ENCODE assay signal across 9 cellular contexts in the genomic region with DNA sequence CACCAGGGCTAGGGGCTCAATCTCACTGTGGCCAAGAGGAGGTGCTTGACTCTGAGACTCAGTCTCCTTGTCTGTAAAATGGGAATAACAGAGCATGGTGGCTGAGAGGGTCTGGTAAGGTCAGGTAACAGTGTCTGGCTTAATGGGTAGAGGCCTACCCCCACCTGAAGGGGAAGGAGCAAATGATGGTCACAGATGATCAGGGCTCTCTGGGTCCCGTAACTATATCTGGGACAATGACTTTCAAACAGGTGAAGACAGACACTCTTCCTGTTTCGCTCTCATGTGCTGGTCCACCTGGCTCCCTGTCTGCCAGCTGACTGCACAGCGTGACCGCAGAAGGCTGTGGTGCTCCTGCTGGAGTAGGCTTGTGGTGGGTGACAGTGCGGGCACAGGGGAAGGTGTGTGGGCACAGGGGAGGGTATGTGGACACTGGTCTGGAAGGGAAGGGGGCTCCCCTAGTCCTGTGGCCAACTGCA. TPM values are rescaled to one million over a fixed set of nuclear protein-coding genes. Genes with fewer than 3 reads are reported as not detected.
DNase-seq lines count a peak whose midpoint lies in the region; ATAC-seq, FAIRE-seq and TF ChIP-seq lines count a peak whose summit lies in the region.
"Had no signal": no experiment of that assay in that cellular context is flagged by ENCODE, and none has a peak within 500 bp of the region (broad histone marks: within the 10 kb centered on the region; RNA-seq: fewer than 3 reads in every experiment).

No MANE protein-coding gene starts in this region.

- 96% methylated on average over 5 of the region's 5 CpGs for WGBS in HepG2 (ENCODE audit: low lambda C conversion rate)
- WGBS in right lobe of liver (ENCODE audit: insufficient coverage, low coverage, low lambda C conversion rate, missing lambda C conversion rate): 77% methylated on average over 3 of the region's 5 CpGs
- 86% methylated on average over 5 of the region's 5 CpGs; no CpG with 5 or more reads in 1 of the 2 experiments for WGBS in H1 (ENCODE audit: extremely low coverage in 1 of 2, insufficient coverage in 1 of 2, insufficient read length in 1 of 2, insufficient replicate concordance in 2 of 2, low coverage in 1 of 2, low lambda C conversion rate in 2 of 2, missing lambda C conversion rate in 1 of 2), 2 experiments

- H3K27me3 ChIP-seq in HepG2 (ENCODE audit: control insufficient read depth in 1 of 2, insufficient read depth in 2 of 2, low read length in 2 of 2) (peaks cover 9 to 45% of the 10 kb centered on the region in 2 experiments), right lobe of liver (peaks cover 3 to 6% of the 10 kb centered on the region in 2 donors), H1 (replicated peaks in 1 of 4; ENCODE audit: control insufficient read depth in 3 of 4, extremely low read depth in 1 of 4, insufficient read depth in 3 of 4, low read length in 3 of 4) (peaks cover under 1 to 29% (median 24%) of the 10 kb centered on the region in 4 experiments), foreskin keratinocyte (peaks cover 13% of the 10 kb centered on the region)

- no peak overlapping the region for H4K5ac ChIP-seq in H1 (ENCODE audit: insufficient read length, low read depth, low read length)

- peak overlapping the region; percentile 97; the same call in 1 of the 2 replicates for H2BK12ac ChIP-seq in H1 (ENCODE audit: low read depth, low read length)

- no peak overlapping the region for H3K23ac ChIP-seq in H1 (ENCODE audit: insufficient read length)

- H3K23me2 ChIP-seq in H1 (ENCODE audit: low read depth, low read length): peaks cover 16% of the 10 kb centered on the region

- ATAC-seq in HepG2 (no peak), right lobe of liver (no peak), HG03064 (IDR thresholded peaks at IDR 0.05; ENCODE audit: low read depth, unreplicated experiment) (peak; percentile 43), foreskin keratinocyte (no peak), HG02870 (IDR thresholded peaks at IDR 0.05; ENCODE audit: unreplicated experiment) (no peak)

- no peaks in the 10 kb centered on the region for H3K79me2 ChIP-seq in HepG2 (ENCODE audit: insufficient read depth, low read length)
- H3K79me2 ChIP-seq in H1 (ENCODE audit: control insufficient read depth in 1 of 2, insufficient read depth in 2 of 2, low read length in 2 of 2): no peaks in the 10 kb centered on the region; a peak in 1 of 4 replicates

- in situ Hi-C loops in HepG2 (cut with HindIII; ENCODE audit: extremely low pct_ligation_motif_present, low pct_unique_long_range_greater_than_20kb): no loop called here

- intact Hi-C loops in HepG2 (cut with micrococcal nuclease; ENCODE audit: unreplicated experiment) (no loop called here), right lobe of liver (cut with DNase I) (no loop called here)

- H2BK5ac ChIP-seq in H1 (ENCODE audit: low read depth, low read length): peak overlapping the region; percentile 27

- DNase-seq in HepG2 (ENCODE audit: low spot score) (no peak), right lobe of liver (no peak), H1 (ENCODE audit: low read depth in 1 of 2, low spot score in 2 of 2) (no peak), hippocampal formation (lab: John Stamatoyannopoulos, UW) (no peak), foreskin keratinocyte (no peak)
- DNase-seq in activated effector memory CD4-positive, alpha-beta T cell treated with Interleukin-2 at 50 U/mL for 16 hours: no peak

- H4K20me1 ChIP-seq in HepG2 (ENCODE audit: insufficient read depth, low read length) (no peaks in the 10 kb centered on the region), H1 (replicated peaks in 1 of 2; ENCODE audit: control insufficient read depth in 1 of 2, insufficient read depth in 2 of 2, low read length in 2 of 2) (peaks cover 0 to 4% of the 10 kb centered on the region in 2 experiments)

- no peak overlapping the region for H2BK120ac ChIP-seq in H1 (replicated peaks; ENCODE audit: low read depth, low read length)

- peak overlapping the region; percentile 90; the same call in 1 of the 2 replicates for H2BK15ac ChIP-seq in H1 (ENCODE audit: low read length)

- no TSS peak for BruUV-seq in HepG2 (replicated peaks; lab: Mats Ljungman, UMichigan)

- no peaks in the 10 kb centered on the region; the same call in 1 of the 2 replicates for H3K79me1 ChIP-seq in H1 (ENCODE audit: low read depth, low read length)

- H3K4me1 ChIP-seq in HepG2 (ENCODE audit: insufficient read depth, low read length) (peaks cover 54% of the 10 kb centered on the region), right lobe of liver (peaks cover 0 to 42% (median 0%) of the 10 kb centered on the region in 4 donors), H1 (replicated peaks in 1 of 4; ENCODE audit: control insufficient read depth in 3 of 4, insufficient read depth in 4 of 4, low read length in 3 of 4) (peaks cover 7 to 17% (median 12%) of the 10 kb centered on the region in 4 experiments), foreskin keratinocyte (peaks cover 4% of the 10 kb centered on the region)

- H3K4me3 ChIP-seq in HepG2 (replicated peaks in 1 of 3; ENCODE audit: insufficient read depth in 1 of 3, low read depth in 2 of 3, low read length in 3 of 3) (no peak overlapping the region), right lobe of liver (no peak overlapping the region), H1 (ENCODE audit: extremely low read depth in 1 of 4, insufficient read depth in 2 of 4, low read depth in 3 of 4, low read length in 4 of 4) (no peak overlapping the region)

- POLR2A ChIA-PET in HepG2 (lab: Yijun Ruan, JAX) (no interaction called here), H1 (lab: Charles Lee; ENCODE audit: partially characterized antibody) (interaction anchor here (1.0 kb wide), 1 partner anchor 8 kb away, joined by 3 read pairs; no protein-coding TSS in a partner anchor)

- TF ChIP-seq POLR2A in HepG2 (IDR thresholded peaks at IDR 0.05; ENCODE audit: insufficient read depth in 1 of 2, low read depth in 2 of 2, low read length in 2 of 2): no peak
- no peak for TF ChIP-seq POLR2A in right lobe of liver (IDR thresholded peaks at IDR 0.05)
- no peak for TF ChIP-seq POLR2A in H1 (IDR thresholded peaks at IDR 0.05; ENCODE audit: control extremely low read depth in 1 of 2, low read depth in 2 of 2, low read length in 2 of 2)

- H3K9ac ChIP-seq in HepG2 (ENCODE audit: insufficient read depth, low read depth, low read length) (no peak overlapping the region), H1 (replicated peaks in 1 of 4; ENCODE audit: extremely low read depth in 1 of 4, low read depth in 3 of 4, low read length in 3 of 4) (no peak overlapping the region)

- H3K4me2 ChIP-seq in HepG2 (ENCODE audit: low read depth, low read length) (peak overlapping the region; percentile 24; the same call in 1 of the 2 replicates), H1 (ENCODE audit: insufficient read depth in 1 of 2, low read depth in 2 of 2, low read length in 2 of 2) (peak overlapping the region in 1 of 2 experiments; percentile 32; a peak in 1 of 4 replicates)

- H3K36me3 ChIP-seq in HepG2 (replicated peaks in 1 of 2; ENCODE audit: control insufficient read depth in 1 of 2, insufficient read depth in 2 of 2, low read length in 2 of 2) (no peaks in the 10 kb centered on the region), right lobe of liver (no peaks in the 10 kb centered on the region), H1 (ENCODE audit: control insufficient read depth in 2 of 4, insufficient read depth in 4 of 4, low read length in 3 of 4) (no peaks in the 10 kb centered on the region)

- H4K8ac ChIP-seq in H1 (ENCODE audit: extremely low read depth, insufficient read depth, low read length): no peak overlapping the region

- peak overlapping the region; percentile 36 for H3K18ac ChIP-seq in H1 (ENCODE audit: extremely low read depth, low read length)

- no peaks in the 10 kb centered on the region for H3K9me3 ChIP-seq in HepG2 (ENCODE audit: low read length)
- H3K9me3 ChIP-seq in right lobe of liver: no peaks in the 10 kb centered on the region
- H3K9me3 ChIP-seq in H1 (ENCODE audit: insufficient read depth in 2 of 2, low read depth in 1 of 2, low read length in 1 of 2): no peaks in the 10 kb centered on the region

- H3K4ac ChIP-seq in H1 (replicated peaks; ENCODE audit: insufficient read length, low read depth, low read length): peak overlapping the region; percentile 20

- FAIRE-seq in HepG2 (lab: Jason Lieb, UNC) (no peak), H1 (lab: Jason Lieb, UNC) (no peak)
- FAIRE-seq: H54 had no signal

- H2AK5ac ChIP-seq in H1 (ENCODE audit: low read depth, low read length): no peak overlapping the region

- no peak overlapping the region for H3K56ac ChIP-seq in H1 (replicated peaks; ENCODE audit: insufficient read length, low read depth, low read length)

- CTCF ChIA-PET in HepG2 (lab: Yijun Ruan, JAX; ENCODE audit: low intra/inter-chr PET ratio, low total read pairs): no interaction called here
- CTCF ChIA-PET in H1 (lab: Charles Lee; ENCODE audit: partially characterized antibody): interaction anchor here (0.9 to 1.9 kb wide), 4 partner anchors 10 to 64 kb away, joined by 3 to 6 read pairs (median 3); no protein-coding TSS in a partner anchor

- H2AFZ ChIP-seq in HepG2 (ENCODE audit: low read length) (no peak overlapping the region), H1 (ENCODE audit: low read length) (no peak overlapping the region)

- TF ChIP-seq EP300 in HepG2 (IDR thresholded peaks at IDR 0.05; ENCODE audit: low read depth in 2 of 2, low read length in 2 of 2) (no peak), HepG2 (CRISPR knock-in tag; IDR thresholded peaks at IDR 0.05; ENCODE audit: borderline replicate concordance) (no peak), H1 (IDR thresholded peaks at IDR 0.05; ENCODE audit: borderline replicate concordance in 1 of 2, low read depth in 2 of 2, low read length in 2 of 2) (no peak)

- TF ChIP-seq CTCF in HepG2 (CRISPR knock-in tag; IDR thresholded peaks at IDR 0.05): no peak
- no peak for TF ChIP-seq CTCF in right lobe of liver (IDR thresholded peaks at IDR 0.05)
- no peak for TF ChIP-seq CTCF in H1 (IDR thresholded peaks at IDR 0.05; ENCODE audit: control extremely low read depth in 1 of 3, insufficient read depth in 1 of 3, low read depth in 1 of 3, low read length in 3 of 3)
- TF ChIP-seq CTCF in foreskin keratinocyte (conservative IDR thresholded peaks at IDR 0.05): no peak

- TF ChIP-seq RAD21 in HepG2 (CRISPR knock-in tag; IDR thresholded peaks at IDR 0.05): no peak
- TF ChIP-seq RAD21 in H1 (IDR thresholded peaks at IDR 0.05 in 1 of 2, conservative IDR thresholded peaks at IDR 0.05 in 1 of 2; ENCODE audit: low read depth in 2 of 2, low read length in 2 of 2): no peak

- peak overlapping the region; percentile 36 for H4K91ac ChIP-seq in H1 (replicated peaks; ENCODE audit: insufficient read length, low read length)

- H3K14ac ChIP-seq in H1 (ENCODE audit: insufficient read length): no peak overlapping the region

- H3K27ac ChIP-seq in HepG2 (ENCODE audit: extremely low read length, insufficient read depth, low read length): no peak overlapping the region
- H3K27ac ChIP-seq in right lobe of liver: no peak overlapping the region
- H3K27ac ChIP-seq in H1 (ENCODE audit: low read depth, low read length): no peak overlapping the region
- no peak overlapping the region for H3K27ac ChIP-seq in foreskin keratinocyte

- 0 out of 2 replicates have a peak overlapping the region, but pooled peaks have one; percentile 55 for H2BK20ac ChIP-seq in H1 (ENCODE audit: low read length)

RNA-seq across cellular contexts. Expression of gene A4GALT, which starts 4.0 kb away (rescaled TPM):
- 0.09 TPM in 1 of 2 replicates, not detected in the other for total RNA-seq in HepG2 (2016; rRNA removed; fragmentation: Illumina TruSeq; extraction: Trizol)
- not detected in 2 replicates for total RNA-seq in HepG2 (2016; cell fraction: cytosol; rRNA removed; fragmentation: Illumina TruSeq; extraction: Trizol; ENCODE audit: low read depth)
- not detected in 2 replicates for total RNA-seq in HepG2 (2016; cell fraction: insoluble cytoplasmic fraction; rRNA removed; fragmentation: Illumina TruSeq; extraction: Trizol)
- total RNA-seq in HepG2 (2016; cell fraction: membrane; rRNA removed; fragmentation: Illumina TruSeq; extraction: Trizol): not detected in 2 replicates
- not detected in 2 replicates for total RNA-seq in HepG2 (2016; cell fraction: nucleus; rRNA removed; fragmentation: Illumina TruSeq; extraction: Trizol)
- polyA plus RNA-seq in HepG2 (2011; rRNA removed): 1.1 and 2.7 TPM in 2 replicates
- polyA plus RNA-seq in HepG2 (2011; cell fraction: cytosol; rRNA removed): 2.5 and 4.5 TPM in 2 replicates
- 3.2 and 3.6 TPM in 2 replicates for polyA plus RNA-seq in HepG2 (2011; cell fraction: nucleus; rRNA removed)
- polyA plus RNA-seq in HepG2 (2012): 0.74 and 1.8 TPM in 2 replicates
- polyA plus RNA-seq in HepG2 (2016; cell fraction: cytosol; fragmentation: Illumina TruSeq; extraction: Trizol; ENCODE audit: low read depth): not detected in 2 replicates
- 0.15 TPM in 1 of 2 replicates, not detected in the other for polyA plus RNA-seq in HepG2 (2016; cell fraction: insoluble cytoplasmic fraction; fragmentation: Illumina TruSeq; extraction: Trizol; ENCODE audit: low read depth)
- 0.09 TPM in 1 of 2 replicates, not detected in the other for polyA plus RNA-seq in HepG2 (2016; cell fraction: membrane; fragmentation: Illumina TruSeq; extraction: Trizol; ENCODE audit: low read depth)
- polyA plus RNA-seq in HepG2 (2016; cell fraction: nucleus; fragmentation: Illumina TruSeq; extraction: Trizol; ENCODE audit: insufficient read depth, low read depth): not detected in 2 replicates
- 7.6 and 7.8 TPM in 2 replicates for polyA minus RNA-seq in HepG2 (2011; rRNA and poly(A)+ RNA removed; ENCODE audit: low replicate concordance)
- 1.5 and 2.5 TPM in 2 replicates for polyA minus RNA-seq in HepG2 (2011; cell fraction: cytosol; rRNA and poly(A)+ RNA removed)
- 2.1 and 2.9 TPM in 2 replicates for polyA minus RNA-seq in HepG2 (2011; cell fraction: nucleus; rRNA and poly(A)+ RNA removed)
- 1 to 10 TPM in 5 of 6 experiments, under 1 TPM in 1; 0.86 to 3.7 (median 2.2) TPM for total RNA-seq in right lobe of liver
- 13.8 and 13.9 TPM in 2 replicates for total RNA-seq in H1 (2021; fragmentation: NEBNext Ultra II Directional; extraction: Animal tissue kit (Norgen Biotek cat#: 25700))
- polyA plus RNA-seq in H1 (2011; rRNA removed): 7.2 and 13.1 TPM in 2 replicates
- polyA plus RNA-seq in H1 (2011; cell fraction: cytosol; rRNA removed): 9.2 TPM
- polyA plus RNA-seq in H1 (2011; cell fraction: nucleus; rRNA removed): 11.9 TPM
- 6.9 to 12.0 TPM (median 8.7 TPM) in 4 replicates for polyA plus RNA-seq in H1 (2012, experiment 1 of 2)
- 7.6 TPM for polyA plus RNA-seq in H1 (2012, experiment 2 of 2)
- 10.5 TPM for polyA plus RNA-seq in H1 (2013, experiment 1 of 2)
- 11.0 TPM for polyA plus RNA-seq in H1 (2013, experiment 2 of 2)
- 3.9 and 7.0 TPM in 2 replicates for polyA minus RNA-seq in H1 (2011; rRNA and poly(A)+ RNA removed)
- polyA minus RNA-seq in H1 (2011; cell fraction: cytosol; rRNA and poly(A)+ RNA removed): 9.8 TPM
- polyA minus RNA-seq in H1 (2011; cell fraction: nucleus; rRNA and poly(A)+ RNA removed): 9.6 TPM
- 11.7 and 16.0 TPM in 2 replicates for total RNA-seq in foreskin keratinocyte
- 13.8 and 19.1 TPM in 2 replicates for polyA plus RNA-seq in foreskin keratinocyte

Comparison
In these comparisons a context has a peak if more than half of its experiments do, and no peak if none do; other contexts are left out.
1. Of the 41 proteins assayed by ChIP-seq in both HepG2 and H1: peak only in HepG2: none; only in H1: KDM1A; in both: none; in neither: 40.